Comparison of ENCODE assay signal across 13 cellular contexts in genomic region chr6:128803911-128804310, GRCh38.
DNase-seq lines count a peak whose midpoint lies in the region; ATAC-seq, FAIRE-seq and TF ChIP-seq lines count a peak whose summit lies in the region.
"Had no signal": no experiment of that assay in that cellular context is flagged by ENCODE, and none has a peak within 500 bp of the region (broad histone marks: within the 10 kb centered on the region; RNA-seq: fewer than 3 reads in every experiment).

No MANE protein-coding gene starts in this region.

- peaks cover 0 to 16% (median 3%) of the 10 kb centered on the region in 12 donors for H3K4me1 ChIP-seq in heart left ventricle

- no peak overlapping the region for H3K4me3 ChIP-seq in heart left ventricle

- H3K9me3 ChIP-seq in heart left ventricle, result peaks cover 0 to 14% (median 0%) of the 10 kb centered on the region in 12 donors

- intact Hi-C loops in Right ventricle myocardium inferior (cut with DNase I), result loop anchor here (10.0 kb wide), 1 partner anchor 571 kb away; no protein-coding TSS in a partner anchor
- intact Hi-C loops in cardiac septum (cut with DNase I), result no loop called here
- intact Hi-C loops in heart left ventricle (cut with DNase I), result loop anchor here in 5 of 10 donors (10.0 kb wide), 4 partner anchors 241 to 561 kb away; no protein-coding TSS in a partner anchor

- DNase-seq in Right ventricle myocardium inferior (ENCODE audit: missing footprints) (no peak), cardiac septum (ENCODE audit: low spot score) (no peak), amniotic epithelial cell (ENCODE audit: low read depth) (peak; percentile 32), heart left ventricle (peak in 2 of 5 donors; percentile 20 to 41), HTR-8/SVneo (ENCODE audit: insufficient read length, low spot score) (no peak)
- DNase-seq in naive thymus-derived CD8-positive, alpha-beta T cell, result no peak
- DNase-seq in stimulated activated naive CD4-positive, alpha-beta T cell (lab: John Stamatoyannopoulos, UW), result no peak
- DNase-seq: hypothalamus, NCI-H1048, NCI-H2171 treated with DMSO at 0.1 percent for 48 hours, small intestine had no signal

- no peak overlapping the region for H3K4me3 Mint-ChIP-seq in naive thymus-derived CD8-positive, alpha-beta T cell

- WGBS in heart left ventricle, 4 donors, result 52 to 62% (median 57%) methylated on average over 3 of the region's 3 CpGs

- H3K9me3 Mint-ChIP-seq in naive thymus-derived CD8-positive, alpha-beta T cell, result peaks cover 0 to 15% (median 4%) of the 10 kb centered on the region in 9 donors
- H3K9me3 Mint-ChIP-seq: activated naive CD4-positive, alpha-beta T cell treated with anti-CD3 and anti-CD28 coated beads, Interleukin-2, amount 50 U/mL, for 72 hours had no signal

- no peaks in the 10 kb centered on the region for H3K36me3 ChIP-seq in heart left ventricle

- no peaks in the 10 kb centered on the region for H3K27me3 ChIP-seq in heart left ventricle

- no peak overlapping the region for H3K27ac Mint-ChIP-seq in naive thymus-derived CD8-positive, alpha-beta T cell
- H3K27ac Mint-ChIP-seq: activated naive CD4-positive, alpha-beta T cell treated with anti-CD3 and anti-CD28 coated beads, Interleukin-2, amount 50 U/mL, for 72 hours had no signal

- TF ChIP-seq POLR2A in heart left ventricle (IDR thresholded peaks at IDR 0.05), result no peak

- POLR2A ChIA-PET in naive thymus-derived CD8-positive, alpha-beta T cell (lab: Charles Lee), result no interaction called here

- H3K4me1 Mint-ChIP-seq in naive thymus-derived CD8-positive, alpha-beta T cell, result no peaks in the 10 kb centered on the region

- no peak for FAIRE-seq in HTR-8/SVneo (lab: Jason Lieb, UNC)
- FAIRE-seq: small intestine had no signal

- peaks cover 0 to 9% (median 3%) of the 10 kb centered on the region in 5 donors for H3K27me3 Mint-ChIP-seq in naive thymus-derived CD8-positive, alpha-beta T cell

- H3K27ac ChIP-seq in heart left ventricle, result peak overlapping the region in 4 of 12 donors; percentile 4 to 21 (median 14)

- no peak for TF ChIP-seq CTCF in heart left ventricle (IDR thresholded peaks at IDR 0.05)

- ATAC-seq in Right ventricle myocardium inferior (peak; percentile 81), heart left ventricle (peak; percentile 60 to 86 (median 79)), GM18867 (IDR thresholded peaks at IDR 0.05; ENCODE audit: unreplicated experiment) (no peak)
- no peak for ATAC-seq in naive thymus-derived CD8-positive, alpha-beta T cell
- ATAC-seq: activated naive CD4-positive, alpha-beta T cell treated with anti-CD3 and anti-CD28 coated beads, Interleukin-2, amount 50 U/mL, for 72 hours had no signal

- H3K36me3 Mint-ChIP-seq in naive thymus-derived CD8-positive, alpha-beta T cell, result peaks cover 0 to 5% (median 0%) of the 10 kb centered on the region in 3 donors
- H3K36me3 Mint-ChIP-seq: activated naive CD4-positive, alpha-beta T cell treated with anti-CD3 and anti-CD28 coated beads, Interleukin-2, amount 50 U/mL, for 72 hours had no signal

Comparison
In these comparisons a context has a peak if more than half of its experiments do, and no peak if none do; other contexts are left out.
1. ATAC-seq: peak in Right ventricle myocardium inferior (single experiment) and heart left ventricle (4 of 4); none in naive thymus-derived CD8-positive, alpha-beta T cell (0 of 2) and GM18867 (single experiment).